In genomic region chr7:37251222-37251621, GRCh38 we compare ENCODE assay signal across 26 cellular contexts.
DNase-seq lines count a peak whose midpoint lies in the region; ATAC-seq lines count a peak whose summit lies in the region.
"Had no signal": no experiment of that assay in that cellular context is flagged by ENCODE, and none has a peak within 500 bp of the region (broad histone marks: within the 10 kb centered on the region; RNA-seq: fewer than 3 reads in every experiment).

No MANE protein-coding gene starts in this region.

- ATAC-seq in HG02840 (IDR thresholded peaks at IDR 0.05; ENCODE audit: low FRiP score, unreplicated experiment) = no peak
- no peak for ATAC-seq in HG02938 (IDR thresholded peaks at IDR 0.05; ENCODE audit: unreplicated experiment)
- ATAC-seq: K562; right lobe of liver; stimulated activated effector memory CD8-positive, alpha-beta T cell treated with anti-CD3 and anti-CD28 coated beads, Interleukin-12 subunit alpha, Interleukin-12 subunit beta, amount 100 ng/mL, for 72 hours had no signal

- H3K9me3 Mint-ChIP-seq in activated naive CD4-positive, alpha-beta T cell treated with anti-CD3 and anti-CD28 coated beads, Interleukin-2, amount 50 U/mL, for 24 hours = no peaks in the 10 kb centered on the region
- no peaks in the 10 kb centered on the region for H3K9me3 Mint-ChIP-seq in dendritic cell treated with granulocyte-macrophage colony-stimulating factor and Interleukin-4, amounts not matched to agents 40 ng/mL and 50 ng/mL, for 4 days
- H3K9me3 Mint-ChIP-seq: activated CD4-positive, alpha-beta memory T cell treated with anti-CD3 and anti-CD28 coated beads, Interleukin-2, amount 10 ng/mL, durations not matched to agents 7 days and 5 days; central memory CD8-positive, alpha-beta T cell; stimulated activated effector memory CD8-positive, alpha-beta T cell treated with anti-CD3 and anti-CD28 coated beads, Interleukin-12 subunit alpha, Interleukin-12 subunit beta, amount 100 ng/mL, for 72 hours; T-helper 1 cell treated with Interleukin-12 subunit alpha and Interleukin-12 subunit beta and Interleukin-4 antibody, amounts not matched to agents 30 μg/mL and 1 μg/mL, for 36 hours had no signal

- no peak overlapping the region for H3K4me3 Mint-ChIP-seq in activated naive CD4-positive, alpha-beta T cell treated with anti-CD3 and anti-CD28 coated beads, Interleukin-2, amount 50 U/mL, for 24 hours
- H3K4me3 Mint-ChIP-seq in dendritic cell treated with granulocyte-macrophage colony-stimulating factor and Interleukin-4, amounts not matched to agents 40 ng/mL and 50 ng/mL, for 4 days = no peak overlapping the region
- H3K4me3 Mint-ChIP-seq: activated CD4-positive, alpha-beta memory T cell treated with anti-CD3 and anti-CD28 coated beads, Interleukin-2, amount 10 ng/mL, durations not matched to agents 7 days and 5 days; activated naive CD8-positive, alpha-beta T cell treated with anti-CD3 and anti-CD28 coated beads for 36 hours; central memory CD8-positive, alpha-beta T cell; neural progenitor cell; stimulated activated effector memory CD8-positive, alpha-beta T cell treated with anti-CD3 and anti-CD28 coated beads, Interleukin-12 subunit alpha, Interleukin-12 subunit beta, amount 100 ng/mL, for 72 hours; T-helper 1 cell treated with Interleukin-12 subunit alpha and Interleukin-12 subunit beta and Interleukin-4 antibody, amounts not matched to agents 30 μg/mL and 1 μg/mL, for 36 hours had no signal

- H3K27me3 Mint-ChIP-seq in activated naive CD4-positive, alpha-beta T cell treated with anti-CD3 and anti-CD28 coated beads, Interleukin-2, amount 50 U/mL, for 24 hours = no peaks in the 10 kb centered on the region
- no peaks in the 10 kb centered on the region for H3K27me3 Mint-ChIP-seq in dendritic cell treated with granulocyte-macrophage colony-stimulating factor and Interleukin-4, amounts not matched to agents 40 ng/mL and 50 ng/mL, for 4 days
- H3K27me3 Mint-ChIP-seq: activated CD4-positive, alpha-beta memory T cell treated with anti-CD3 and anti-CD28 coated beads, Interleukin-2, amount 10 ng/mL, durations not matched to agents 7 days and 5 days; activated naive CD8-positive, alpha-beta T cell treated with anti-CD3 and anti-CD28 coated beads for 36 hours; central memory CD8-positive, alpha-beta T cell had no signal

- peaks cover 47% of the 10 kb centered on the region for H3K4me1 Mint-ChIP-seq in activated naive CD4-positive, alpha-beta T cell treated with anti-CD3 and anti-CD28 coated beads, Interleukin-2, amount 50 U/mL, for 24 hours
- peaks cover 40% of the 10 kb centered on the region for H3K4me1 Mint-ChIP-seq in dendritic cell treated with granulocyte-macrophage colony-stimulating factor and Interleukin-4, amounts not matched to agents 40 ng/mL and 50 ng/mL, for 4 days (ENCODE audit: low read depth)

- intact Hi-C loops in dendritic cell treated with granulocyte-macrophage colony-stimulating factor and Interleukin-4, amounts not matched to agents 40 ng/mL and 50 ng/mL, for 4 days (cut with micrococcal nuclease) = no loop called here

- peak overlapping the region; percentile 42 for H3K27ac Mint-ChIP-seq in activated naive CD4-positive, alpha-beta T cell treated with anti-CD3 and anti-CD28 coated beads, Interleukin-2, amount 50 U/mL, for 24 hours
- peak overlapping the region; percentile 36 for H3K27ac Mint-ChIP-seq in dendritic cell treated with granulocyte-macrophage colony-stimulating factor and Interleukin-4, amounts not matched to agents 40 ng/mL and 50 ng/mL, for 4 days
- H3K27ac Mint-ChIP-seq: activated CD4-positive, alpha-beta memory T cell treated with anti-CD3 and anti-CD28 coated beads, Interleukin-2, amount 10 ng/mL, durations not matched to agents 7 days and 5 days; activated naive CD8-positive, alpha-beta T cell treated with anti-CD3 and anti-CD28 coated beads for 36 hours; neural progenitor cell; T-helper 1 cell treated with Interleukin-12 subunit alpha and Interleukin-12 subunit beta and Interleukin-4 antibody, amounts not matched to agents 30 μg/mL and 1 μg/mL, for 36 hours had no signal

- peak overlapping the region; percentile 84 for H3K27ac ChIP-seq in temporal lobe (ENCODE audit: low read depth, low read length)
- H3K27ac ChIP-seq: ascending aorta, neural progenitor cell, right lobe of liver, vagina had no signal

- H3K36me3 Mint-ChIP-seq in activated naive CD4-positive, alpha-beta T cell treated with anti-CD3 and anti-CD28 coated beads, Interleukin-2, amount 50 U/mL, for 24 hours = peaks cover 31% of the 10 kb centered on the region
- peaks cover 47% of the 10 kb centered on the region for H3K36me3 Mint-ChIP-seq in dendritic cell treated with granulocyte-macrophage colony-stimulating factor and Interleukin-4, amounts not matched to agents 40 ng/mL and 50 ng/mL, for 4 days (ENCODE audit: low read depth)

- no peak for DNase-seq in activated naive CD4-positive, alpha-beta T cell treated with Interleukin-2 at 50 U/mL for 16 hours
- DNase-seq in medulla oblongata (ENCODE audit: extremely low spot score) (peak; percentile 75), DMS79 treated with DMSO at 0.1 percent for 48 hours (lab: John Stamatoyannopoulos, UW) (no peak)
- DNase-seq: activated CD4-positive, alpha-beta memory T cell treated with anti-CD3 and anti-CD28 coated beads, Interleukin-2, amount 10 ng/mL, durations not matched to agents 7 days and 5 days; activated CD4-positive, CD25-positive, alpha-beta regulatory T cell treated with anti-CD3 and anti-CD28 coated beads, Interleukin-2, amount 50 U/mL, for 72 hours; activated naive CD8-positive, alpha-beta T cell treated with anti-CD3 and anti-CD28 coated beads for 36 hours; GOT3; kidney glomerular epithelial cell; mammary epithelial cell; NCI-H1417 treated with DMSO at 0.1 percent for 48 hours; NCI-H345; NCI-H774; right lobe of liver; stimulated activated CD4-positive, alpha-beta T cell treated with anti-CD3 and anti-CD28 coated beads, Interleukin-4, amount 100 ng/mL, for 24 hours had no signal
